In the genomic region with DNA sequence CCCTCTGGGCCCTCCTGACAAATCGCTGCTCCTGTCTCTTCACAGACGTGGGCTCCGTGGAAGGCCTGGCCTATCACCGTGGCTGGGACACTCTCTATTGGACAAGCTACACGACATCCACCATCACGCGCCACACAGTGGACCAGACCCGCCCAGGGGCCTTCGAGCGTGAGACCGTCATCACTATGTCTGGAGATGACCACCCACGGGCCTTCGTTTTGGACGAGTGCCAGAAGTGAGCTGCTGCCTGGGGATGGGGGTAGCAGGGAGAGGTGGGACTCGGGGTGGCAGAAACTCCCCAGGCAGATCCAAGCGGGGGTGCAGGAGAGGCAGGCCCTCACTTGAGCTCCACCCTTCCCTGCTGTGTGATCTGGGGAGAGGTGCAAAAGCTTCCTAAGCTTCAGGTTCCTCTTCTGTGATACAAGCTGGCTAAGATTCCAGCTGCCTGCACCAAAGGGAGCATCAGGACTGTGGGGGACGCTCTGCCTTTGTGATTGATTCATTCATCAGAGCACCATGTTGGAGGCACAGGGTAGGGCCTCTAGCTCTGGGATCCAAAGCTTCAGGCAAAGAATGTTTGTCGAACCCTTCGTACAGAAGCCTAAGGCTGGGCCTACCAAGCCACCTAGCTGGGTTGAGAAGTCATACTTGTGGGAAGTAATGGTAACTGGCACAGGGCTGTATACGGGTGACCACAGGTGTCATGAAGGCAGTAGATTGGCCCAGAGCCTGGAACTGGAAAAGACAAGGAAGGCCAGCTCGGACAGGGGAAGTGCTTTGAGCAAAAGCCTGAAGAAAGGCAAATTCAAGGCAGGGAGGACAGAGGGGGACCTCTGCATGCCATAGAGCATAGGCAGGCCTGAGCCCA, we compare ENCODE assay signal across 25 cellular contexts. TPM values are rescaled to one million over a fixed set of nuclear protein-coding genes. Genes with fewer than 3 reads are reported as not detected.
"Had no signal": no experiment of that assay in that cellular context is flagged by ENCODE, and none has a peak within 500 bp of the region (broad histone marks: within the 10 kb centered on the region; RNA-seq: fewer than 3 reads in every experiment).

No MANE protein-coding gene starts in this region.

- H3K27ac Mint-ChIP-seq: activated CD4-positive, alpha-beta memory T cell treated with anti-CD3 and anti-CD28 coated beads for 36 hours; activated CD4-positive, alpha-beta T cell treated with anti-CD3 and anti-CD28 coated beads for 36 hours; activated T-helper 1 cell treated with anti-CD3 and anti-CD28 coated beads, Interleukin-12 subunit alpha, Interleukin-12 subunit beta, Interleukin-2, Interleukin-4 antibody, amounts not matched to agents 30 ng/mL and 10 ng/mL and 1 ng/mL, durations not matched to agents 14 hours and 24 hours and 36 hours; endodermal cell; T-helper 2 cell treated with Interferon-gamma antibody and Interleukin-4, amounts not matched to agents 5 μg/mL and 100 μg/mL, for 36 hours; WTC11 had no signal

- H3K27me3 Mint-ChIP-seq: activated CD4-positive, alpha-beta memory T cell treated with anti-CD3 and anti-CD28 coated beads for 36 hours; activated CD4-positive, alpha-beta T cell treated with anti-CD3 and anti-CD28 coated beads for 36 hours; stimulated activated naive CD8-positive, alpha-beta T cell treated with anti-CD3 and anti-CD28 coated beads, Interleukin-15, amount 100 ng/mL, for 72 hours had no signal

- H3K36me3 Mint-ChIP-seq: activated CD4-positive, alpha-beta memory T cell treated with anti-CD3 and anti-CD28 coated beads for 36 hours; activated naive CD4-positive, alpha-beta T cell treated with anti-CD3 and anti-CD28 coated beads, Interleukin-2, amount 50 U/mL, for 72 hours had no signal

- DNase-seq: activated CD4-positive, alpha-beta memory T cell treated with anti-CD3 and anti-CD28 coated beads for 36 hours; activated CD4-positive, alpha-beta T cell treated with anti-CD3 and anti-CD28 coated beads for 36 hours; activated gamma-delta T cell treated with Interleukin-2 at 50 U/mL for 16 hours; activated T-cell treated with anti-CD3 and anti-CD28 coated beads for 4 hours; adrenal gland; endodermal cell; foreskin keratinocyte; glutamatergic neuron; midbrain; right cardiac atrium; stimulated activated CD4-positive, alpha-beta T cell treated with anti-CD3 and anti-CD28 coated beads, Interleukin-15, amount 100 ng/mL, for 24 hours; stimulated activated CD4-positive, alpha-beta T cell treated with anti-CD3 and anti-CD28 coated beads, Interleukin-2, amount 100 ng/mL, for 48 hours; stimulated activated naive CD8-positive, alpha-beta T cell treated with anti-CD3 and anti-CD28 coated beads, Interleukin-15, amount 100 ng/mL, for 72 hours; transverse colon had no signal

- H3K9me3 Mint-ChIP-seq: activated CD4-positive, alpha-beta memory T cell treated with anti-CD3 and anti-CD28 coated beads for 36 hours; activated naive CD4-positive, alpha-beta T cell treated with anti-CD3 and anti-CD28 coated beads, Interleukin-2, amount 50 U/mL, for 72 hours; activated T-helper 1 cell treated with anti-CD3 and anti-CD28 coated beads, Interleukin-12 subunit alpha, Interleukin-12 subunit beta, Interleukin-2, Interleukin-4 antibody, amounts not matched to agents 30 ng/mL and 10 ng/mL and 1 ng/mL, durations not matched to agents 14 hours and 24 hours and 36 hours; endodermal cell; stimulated activated naive CD8-positive, alpha-beta T cell treated with anti-CD3 and anti-CD28 coated beads, Interleukin-15, amount 100 ng/mL, for 72 hours; T-helper 2 cell treated with Interferon-gamma antibody and Interleukin-4, amounts not matched to agents 5 μg/mL and 100 μg/mL, for 36 hours had no signal

- H3K4me3 Mint-ChIP-seq: activated CD4-positive, alpha-beta memory T cell treated with anti-CD3 and anti-CD28 coated beads for 36 hours; activated CD4-positive, alpha-beta T cell treated with anti-CD3 and anti-CD28 coated beads for 36 hours; activated T-helper 1 cell treated with anti-CD3 and anti-CD28 coated beads, Interleukin-12 subunit alpha, Interleukin-12 subunit beta, Interleukin-2, Interleukin-4 antibody, amounts not matched to agents 30 ng/mL and 10 ng/mL and 1 ng/mL, durations not matched to agents 14 hours and 24 hours and 36 hours; endodermal cell; stimulated activated naive CD8-positive, alpha-beta T cell treated with anti-CD3 and anti-CD28 coated beads, Interleukin-15, amount 100 ng/mL, for 72 hours; T-helper 2 cell treated with Interferon-gamma antibody and Interleukin-4, amounts not matched to agents 5 μg/mL and 100 μg/mL, for 36 hours; WTC11 had no signal

- ATAC-seq: activated CD4-positive, alpha-beta T cell treated with anti-CD3 and anti-CD28 coated beads for 36 hours; activated naive CD4-positive, alpha-beta T cell treated with anti-CD3 and anti-CD28 coated beads, Interleukin-2, amount 50 U/mL, for 72 hours; foreskin keratinocyte; right cardiac atrium; stimulated activated naive CD8-positive, alpha-beta T cell treated with anti-CD3 and anti-CD28 coated beads, Interleukin-15, amount 100 ng/mL, for 72 hours; WTC11 had no signal

RNA-seq across cellular contexts. Expression of a gene that starts 29.1 kb away (rescaled TPM):
- total RNA-seq: transverse colon had no signal

RNA-seq across cellular contexts. Expression of a gene that starts 40.0 kb away (rescaled TPM):
- total RNA-seq: activated CD4-positive, alpha-beta memory T cell treated with anti-CD3 and anti-CD28 coated beads for 36 hours; activated CD4-positive, alpha-beta T cell treated with anti-CD3 and anti-CD28 coated beads for 36 hours; activated naive CD4-positive, alpha-beta T cell treated with anti-CD3 and anti-CD28 coated beads, Interleukin-2, amount 50 U/mL, for 72 hours; activated T-helper 1 cell treated with anti-CD3 and anti-CD28 coated beads, Interleukin-12 subunit alpha, Interleukin-12 subunit beta, Interleukin-2, Interleukin-4 antibody, amounts not matched to agents 30 ng/mL and 10 ng/mL and 1 ng/mL, durations not matched to agents 14 hours and 24 hours and 36 hours; adrenal gland; astrocyte; endodermal cell; fibroblast of lung; foreskin keratinocyte; lung; osteoblast; prostate gland; right cardiac atrium; suprapubic skin; transverse colon; vagina; WTC11 had no signal
